ENCODE assay signal across 8 cellular contexts in genomic region chr1:209805875-209806760, GRCh38. TPM values are rescaled to one million over a fixed set of nuclear protein-coding genes. Genes with fewer than 3 reads are reported as not detected.
DNase-seq lines count a peak whose midpoint lies in the region; ATAC-seq and TF ChIP-seq lines count a peak whose summit lies in the region.

IRF6 (minus strand) TSS chr1:209806142; CDS start chr1:209801413, 4,729 bp downstream.

- no peak within 1 kb of the TSS for H2AFZ ChIP-seq in neural cell (ENCODE audit: low read depth, low read length)

- TF ChIP-seq EP300 in neural cell (conservative IDR thresholded peaks at IDR 0.05; ENCODE audit: poor library complexity, severe bottlenecking): no peak

- no peak for TF ChIP-seq RAD21 in neural cell (conservative IDR thresholded peaks at IDR 0.05)

- H3F3A ChIP-seq in neural cell (ENCODE audit: insufficient read depth, low read length, poor library complexity, severe bottlenecking): no peaks in the 10 kb centered on the region

- peak within 1 kb of the TSS; percentile 44 for H3K4me3 ChIP-seq in fibroblast of pulmonary artery (replicated peaks; ENCODE audit: low read depth, low read length)
- peak within 1 kb of the TSS; percentile 60 for H3K4me3 ChIP-seq in neural cell (ENCODE audit: low read length)
- H3K4me3 ChIP-seq in subcutaneous abdominal adipose tissue (ENCODE audit: low read depth in 1 of 5, low read length in 5 of 5): peak within 1 kb of the TSS; percentile 43 to 69 (median 50)

- peak within 1 kb of the TSS; percentile 89 for H3K4me3 Mint-ChIP-seq in activated T-helper 17 cell treated with anti-CD3 and anti-CD28 coated beads, Interleukin-2, amount 50 U/mL, for 72 hours

- peaks cover 0 to 14% (median 10%) of the 10 kb centered on the region in 5 donors for H3K4me1 ChIP-seq in subcutaneous abdominal adipose tissue (ENCODE audit: control insufficient read depth in 5 of 5, insufficient read depth in 5 of 5, low read length in 5 of 5)

- H3K79me2 ChIP-seq in neural cell (replicated peaks; ENCODE audit: insufficient read depth, low read length): no peaks in the 10 kb centered on the region

- H3K27ac ChIP-seq in neural cell (ENCODE audit: low read length) (no peak within 1 kb of the TSS), subcutaneous abdominal adipose tissue (ENCODE audit: low read depth, low read length) (no peak within 1 kb of the TSS)

- peak within 1 kb of the TSS; percentile 67 for H3K27ac Mint-ChIP-seq in activated T-helper 17 cell treated with anti-CD3 and anti-CD28 coated beads, Interleukin-2, amount 50 U/mL, for 72 hours

- H3K27me3 ChIP-seq in neural cell (ENCODE audit: insufficient read depth, low read depth, low read length) (peaks cover 31% of the 10 kb centered on the region), subcutaneous abdominal adipose tissue (ENCODE audit: control insufficient read depth in 5 of 5, insufficient read depth in 4 of 5, low read length in 5 of 5) (peaks cover 0 to 7% (median 2%) of the 10 kb centered on the region in 5 donors)

- H3K4me2 ChIP-seq in neural cell (ENCODE audit: low read length): no peak within 1 kb of the TSS

- H3K9me3 ChIP-seq in neural cell (ENCODE audit: low read length): no peaks in the 10 kb centered on the region
- H3K9me3 ChIP-seq in subcutaneous abdominal adipose tissue (ENCODE audit: control insufficient read depth in 5 of 5, low read length in 5 of 5): no peaks in the 10 kb centered on the region

- TF ChIP-seq CTCF in fibroblast of pulmonary artery (IDR thresholded peaks at IDR 0.05; ENCODE audit: low read length, missing control alignments) (no peak), neural cell (IDR thresholded peaks at IDR 0.05; ENCODE audit: poor library complexity, severe bottlenecking) (no peak)

- peaks cover 16% of the 10 kb centered on the region for H3K27me3 Mint-ChIP-seq in activated T-helper 17 cell treated with anti-CD3 and anti-CD28 coated beads, Interleukin-2, amount 50 U/mL, for 72 hours

- H3K9ac ChIP-seq in neural cell (ENCODE audit: low read length): no peak within 1 kb of the TSS
- H3K9ac ChIP-seq in subcutaneous abdominal adipose tissue (ENCODE audit: low read length in 5 of 5): peak within 1 kb of the TSS in 2 of 5 donors; percentile 51 to 60

- H4K20me1 ChIP-seq in neural cell (ENCODE audit: insufficient read depth): no peaks in the 10 kb centered on the region

- H3K36me3 Mint-ChIP-seq in activated T-helper 17 cell treated with anti-CD3 and anti-CD28 coated beads, Interleukin-2, amount 50 U/mL, for 72 hours (ENCODE audit: low read depth): no peaks in the 10 kb centered on the region

- DNase-seq in NCI-H69 (lab: John Stamatoyannopoulos, UW): peak; percentile 99
- peak; percentile 72 for DNase-seq in fibroblast of pulmonary artery (ENCODE audit: low read depth)
- no peak for DNase-seq in H4 (ENCODE audit: low spot score)

- ATAC-seq in HG03064 (IDR thresholded peaks at IDR 0.05; ENCODE audit: low read depth, unreplicated experiment): peak; percentile 88
- ATAC-seq in activated T-helper 17 cell treated with anti-CD3 and anti-CD28 coated beads, Interleukin-2, amount 50 U/mL, for 72 hours (replicated peaks): peak; percentile 87

- no peaks in the 10 kb centered on the region for H3K9me3 Mint-ChIP-seq in activated T-helper 17 cell treated with anti-CD3 and anti-CD28 coated beads, Interleukin-2, amount 50 U/mL, for 72 hours

- H3K4me1 Mint-ChIP-seq in activated T-helper 17 cell treated with anti-CD3 and anti-CD28 coated beads, Interleukin-2, amount 50 U/mL, for 72 hours: peaks cover 17% of the 10 kb centered on the region

- peak; percentile 33 for TF ChIP-seq POLR2A in GM18526 (IDR thresholded peaks at IDR 0.05; ENCODE audit: extremely low read depth, insufficient read length)

- H3K36me3 ChIP-seq in neural cell (ENCODE audit: insufficient read depth, low read length): no peaks in the 10 kb centered on the region
- H3K36me3 ChIP-seq in subcutaneous abdominal adipose tissue (ENCODE audit: control insufficient read depth in 5 of 5, insufficient read depth in 5 of 5, low read length in 5 of 5): no peaks in the 10 kb centered on the region

- H3K9me2 ChIP-seq in neural cell (ENCODE audit: insufficient read depth, low read length): no peaks in the 10 kb centered on the region

TF ChIP-seq in neural cell, 6 proteins besides CTCF, POLR2A, EP300 and RAD21:
- TF ChIP-seq SMC3 (conservative IDR thresholded peaks at IDR 0.05; ENCODE audit: poor library complexity) (no peak), EZH2 (IDR thresholded peaks at IDR 0.05; ENCODE audit: borderline replicate concordance, insufficient read depth, low read length, poor library complexity, severe bottlenecking) (no peak), POLR2AphosphoS5 (IDR thresholded peaks at IDR 0.05) (no peak), TAF1 (IDR thresholded peaks at IDR 0.05; ENCODE audit: low read depth) (no peak), MXI1 (conservative IDR thresholded peaks at IDR 0.05; ENCODE audit: poor library complexity, severe bottlenecking) (no peak)
- TF ChIP-seq, protein P1, sequence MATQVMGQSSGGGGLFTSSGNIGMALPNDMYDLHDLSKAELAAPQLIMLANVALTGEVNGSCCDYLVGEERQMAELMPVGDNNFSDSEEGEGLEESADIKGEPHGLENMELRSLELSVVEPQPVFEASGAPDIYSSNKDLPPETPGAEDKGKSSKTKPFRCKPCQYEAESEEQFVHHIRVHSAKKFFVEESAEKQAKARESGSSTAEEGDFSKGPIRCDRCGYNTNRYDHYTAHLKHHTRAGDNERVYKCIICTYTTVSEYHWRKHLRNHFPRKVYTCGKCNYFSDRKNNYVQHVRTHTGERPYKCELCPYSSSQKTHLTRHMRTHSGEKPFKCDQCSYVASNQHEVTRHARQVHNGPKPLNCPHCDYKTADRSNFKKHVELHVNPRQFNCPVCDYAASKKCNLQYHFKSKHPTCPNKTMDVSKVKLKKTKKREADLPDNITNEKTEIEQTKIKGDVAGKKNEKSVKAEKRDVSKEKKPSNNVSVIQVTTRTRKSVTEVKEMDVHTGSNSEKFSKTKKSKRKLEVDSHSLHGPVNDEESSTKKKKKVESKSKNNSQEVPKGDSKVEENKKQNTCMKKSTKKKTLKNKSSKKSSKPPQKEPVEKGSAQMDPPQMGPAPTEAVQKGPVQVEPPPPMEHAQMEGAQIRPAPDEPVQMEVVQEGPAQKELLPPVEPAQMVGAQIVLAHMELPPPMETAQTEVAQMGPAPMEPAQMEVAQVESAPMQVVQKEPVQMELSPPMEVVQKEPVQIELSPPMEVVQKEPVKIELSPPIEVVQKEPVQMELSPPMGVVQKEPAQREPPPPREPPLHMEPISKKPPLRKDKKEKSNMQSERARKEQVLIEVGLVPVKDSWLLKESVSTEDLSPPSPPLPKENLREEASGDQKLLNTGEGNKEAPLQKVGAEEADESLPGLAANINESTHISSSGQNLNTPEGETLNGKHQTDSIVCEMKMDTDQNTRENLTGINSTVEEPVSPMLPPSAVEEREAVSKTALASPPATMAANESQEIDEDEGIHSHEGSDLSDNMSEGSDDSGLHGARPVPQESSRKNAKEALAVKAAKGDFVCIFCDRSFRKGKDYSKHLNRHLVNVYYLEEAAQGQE (IDR thresholded peaks at IDR 0.05; ENCODE audit: borderline replicate concordance): no peak

RNA-seq across cellular contexts. Expression of gene IRF6, which starts in this region (rescaled TPM):
- total RNA-seq in activated T-helper 17 cell treated with anti-CD3 and anti-CD28 coated beads, Interleukin-2, amount 50 U/mL, for 72 hours: 1 to 10 TPM in 1 of 2 donors, under 1 TPM in 1; 0.35 to 1.7 TPM
- not detected in 2 replicates for polyA plus RNA-seq in neural cell
- polyA minus RNA-seq in neural cell: not detected in 2 replicates
- not detected in 2 replicates for total RNA-seq in H4 (2014; rRNA removed; shearing (Covaris generic))
